ENCODE assay signal across 8 cellular contexts in the genomic region with DNA sequence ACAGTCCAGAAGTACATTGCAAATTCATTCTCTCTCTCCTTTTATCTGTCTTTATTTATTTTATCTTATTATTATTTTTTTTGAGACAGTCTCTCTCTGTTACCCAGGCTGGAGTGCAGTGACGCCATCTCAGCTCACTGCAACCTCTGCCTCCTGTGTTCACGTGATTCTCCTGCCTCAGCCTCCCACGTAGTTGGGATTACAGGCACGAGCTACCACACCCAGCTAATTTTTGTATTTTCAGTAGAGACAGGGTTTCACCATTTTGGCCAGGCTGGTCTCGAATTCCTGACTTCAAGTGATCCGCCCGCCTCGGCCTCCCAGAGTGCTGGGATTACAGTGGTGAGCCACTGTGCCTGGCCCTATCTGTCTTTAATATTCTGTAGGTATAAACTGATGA. TPM values are rescaled to one million over a fixed set of nuclear protein-coding genes. Genes with fewer than 3 reads are reported as not detected.
DNase-seq lines count a peak whose midpoint lies in the region; ATAC-seq, FAIRE-seq and TF ChIP-seq lines count a peak whose summit lies in the region.
"Not testable (repeated sequence)": the region's sequence is repeated elsewhere in the genome, so short reads cannot be mapped to it uniquely, and the experiment has no call there.
"Had no signal": no experiment of that assay in that cellular context is flagged by ENCODE, and none has a peak within 500 bp of the region (broad histone marks: within the 10 kb centered on the region; RNA-seq: fewer than 3 reads in every experiment).

No MANE protein-coding gene starts in this region.

- intact Hi-C loops in PC-9 (cut with micrococcal nuclease; ENCODE audit: unreplicated experiment); aorta (cut with DNase I): not testable (repeated sequence)
- intact Hi-C loops in endothelial cell of umbilical vein (cut with micrococcal nuclease), result loop anchor here (1.0 to 2.0 kb wide), 5 partner anchors 29 to 114 kb away; a partner anchor contains a TSS

- TF ChIP-seq EP300 in A549 (IDR thresholded peaks at IDR 0.05), result not testable (repeated sequence)

- not testable (repeated sequence) for H3K79me2 ChIP-seq in PC-9 (ENCODE audit: low read depth); endothelial cell of umbilical vein (ENCODE audit: control insufficient read depth, insufficient read depth, low read length)

- H3K36me3 ChIP-seq in PC-9 (ENCODE audit: low read depth); WERI-Rb-1; endothelial cell of umbilical vein (ENCODE audit: control insufficient read depth in 2 of 2, extremely low read depth in 1 of 2, insufficient read depth in 2 of 2, low read length in 2 of 2); mesodermal cell (ENCODE audit: control insufficient read depth, insufficient read depth, low read length); aorta (ENCODE audit: control insufficient read depth in 1 of 2, insufficient read depth in 2 of 2, low read length in 1 of 2): not testable (repeated sequence)

- not testable (repeated sequence) for H3K9me2 ChIP-seq in PC-9 (ENCODE audit: insufficient read depth)

- 87% methylated on average over 8 of the region's 8 CpGs for WGBS in A549 (ENCODE audit: missing lambda C conversion rate)
- 87 to 94% methylated on average over 8 of the region's 8 CpGs for WGBS in mesodermal cell (ENCODE audit: insufficient coverage in 2 of 2), 2 experiments
- 96 to 97% methylated on average over 8 of the region's 8 CpGs for WGBS in aorta, 2 donors

- H3K4me3 Mint-ChIP-seq in HFFc6, result not testable (repeated sequence)

- TF ChIP-seq RAD21 in A549 (conservative IDR thresholded peaks at IDR 0.05 in 1 of 2, IDR thresholded peaks at IDR 0.05 in 1 of 2), result not testable (repeated sequence)

- H3K4me1 ChIP-seq in A549 (peaks cover 52% of the 10 kb centered on the region), PC-9 (replicated peaks; ENCODE audit: insufficient read depth) (peaks cover 58% of the 10 kb centered on the region), endothelial cell of umbilical vein (ENCODE audit: control insufficient read depth, extremely low read depth, insufficient read depth, low read length) (peaks cover 20% of the 10 kb centered on the region), mesodermal cell (ENCODE audit: control insufficient read depth, insufficient read depth, low read length, poor library complexity, severe bottlenecking) (peaks cover 11% of the 10 kb centered on the region)
- H3K4me1 ChIP-seq in aorta (ENCODE audit: control insufficient read depth in 1 of 2, insufficient read depth in 2 of 2, low read length in 2 of 2), result not testable (repeated sequence)

- H3K9ac ChIP-seq in endothelial cell of umbilical vein (replicated peaks; ENCODE audit: extremely low read depth, insufficient read depth, low read length), result peak overlapping the region; percentile 12

- not testable (repeated sequence) for H3K9me3 Mint-ChIP-seq in HFFc6

- H3K27me3 ChIP-seq in PC-9 (ENCODE audit: insufficient read depth, low read depth); WERI-Rb-1 (ENCODE audit: insufficient read depth, low read depth, severe bottlenecking); endothelial cell of umbilical vein (ENCODE audit: control insufficient read depth in 2 of 2, insufficient read depth in 2 of 2, low read length in 2 of 2); aorta (ENCODE audit: control insufficient read depth in 1 of 2, insufficient read depth in 2 of 2, low read length in 1 of 2): not testable (repeated sequence)

- TF ChIP-seq POLR2A in A549 (IDR thresholded peaks at IDR 0.05; ENCODE audit: low read length); endothelial cell of umbilical vein (IDR thresholded peaks at IDR 0.05; ENCODE audit: low read depth, low read length): not testable (repeated sequence)

- not testable (repeated sequence) for H3K36me3 Mint-ChIP-seq in HFFc6 (ENCODE audit: low read depth)

- not testable (repeated sequence) for BruUV-seq in PC-9 (replicated peaks; lab: Mats Ljungman, UMichigan); endothelial cell of umbilical vein (replicated peaks; lab: Mats Ljungman, UMichigan)

- H3K4me1 Mint-ChIP-seq in HFFc6 (ENCODE audit: low read depth), result peaks cover 50% of the 10 kb centered on the region

- not testable (repeated sequence) for DNase-seq in A549 (ENCODE audit: low read depth in 1 of 2, low spot score in 1 of 2); HFFc6; PC-9; WERI-Rb-1; endothelial cell of umbilical vein (ENCODE audit: low read depth, low spot score)
- peak; percentile 6 to 35 for DNase-seq in aorta

- H3K27me3 Mint-ChIP-seq in HFFc6 (ENCODE audit: insufficient read depth), result not testable (repeated sequence)

- peaks cover 56% of the 10 kb centered on the region for H3F3A ChIP-seq in PC-9 (ENCODE audit: insufficient read depth, low read depth)

- CTCF ChIA-PET in A549 (lab: Yijun Ruan, JAX), result not testable (repeated sequence)
- CTCF ChIA-PET in PC-9 (lab: Charles Lee), result interaction anchor here (1.0 kb wide), 1 partner anchor 36 kb away, joined by 4 read pairs; no protein-coding TSS in a partner anchor
- CTCF ChIA-PET in endothelial cell of umbilical vein (lab: Charles Lee), result interaction anchor here (0.6 to 2.6 kb wide), 13 partner anchors 10 to 113 kb away, joined by 3 to 15 read pairs (median 4); no protein-coding TSS in a partner anchor

- not testable (repeated sequence) for H3K9me3 ChIP-seq in A549; PC-9 (ENCODE audit: insufficient read depth, low read depth); endothelial cell of umbilical vein (replicated peaks; ENCODE audit: control insufficient read depth, insufficient read depth, low read length); mesodermal cell (ENCODE audit: control insufficient read depth, low read length); aorta (ENCODE audit: control insufficient read depth, low read length)
- H3K9me3 ChIP-seq in WERI-Rb-1 (ENCODE audit: severe bottlenecking), result peaks cover 12% of the 10 kb centered on the region

- POLR2A ChIA-PET in A549 (lab: Yijun Ruan, JAX); PC-9 (lab: Charles Lee; ENCODE audit: unreplicated experiment): not testable (repeated sequence)
- POLR2A ChIA-PET in endothelial cell of umbilical vein (lab: Charles Lee), result interaction anchor here (0.6 to 0.9 kb wide), 3 partner anchors 47 to 98 kb away, joined by 3 to 7 read pairs (median 3); no protein-coding TSS in a partner anchor

- H3K4me3 ChIP-seq in A549; PC-9; WERI-Rb-1 (ENCODE audit: low read depth, low read length); endothelial cell of umbilical vein (replicated peaks in 1 of 3; ENCODE audit: insufficient read depth in 1 of 3, low read depth in 1 of 3, low read length in 3 of 3); mesodermal cell (ENCODE audit: extremely low read depth, insufficient read depth, low read length, poor library complexity, severe bottlenecking); aorta (ENCODE audit: low read length in 2 of 2): not testable (repeated sequence)

- FAIRE-seq in A549 (lab: Jason Lieb, UNC); endothelial cell of umbilical vein (lab: Jason Lieb, UNC): not testable (repeated sequence)

- H3K27ac Mint-ChIP-seq in HFFc6, result peak overlapping the region; percentile 94

- H3K9me1 ChIP-seq in endothelial cell of umbilical vein (replicated peaks; ENCODE audit: control insufficient read depth, extremely low read depth, insufficient read depth, low read length), result not testable (repeated sequence)

- H4K20me1 ChIP-seq in PC-9 (ENCODE audit: insufficient read depth); endothelial cell of umbilical vein (replicated peaks; ENCODE audit: control insufficient read depth, extremely low read depth, insufficient read depth, low read length): not testable (repeated sequence)

- H3K27ac ChIP-seq in A549 (peak overlapping the region; percentile 71 to 83; a peak in 5 of 6 replicates), PC-9 (peak overlapping the region; percentile 91), WERI-Rb-1 (peak overlapping the region; percentile 36), endothelial cell of umbilical vein (ENCODE audit: insufficient read depth, low read depth, low read length) (peak overlapping the region; percentile 85), mesodermal cell (ENCODE audit: low read depth, low read length, severe bottlenecking) (peak overlapping the region; percentile 88)
- H3K27ac ChIP-seq in aorta (ENCODE audit: low read depth in 1 of 2, low read length in 2 of 2), result not testable (repeated sequence)

- H2AFZ ChIP-seq in PC-9, result not testable (repeated sequence)
- peak overlapping the region; percentile 14 for H2AFZ ChIP-seq in endothelial cell of umbilical vein (ENCODE audit: low read depth, low read length)

- TF ChIP-seq CTCF in A549 (IDR thresholded peaks at IDR 0.05); HFFc6 (IDR thresholded peaks at IDR 0.05); PC-9 (conservative IDR thresholded peaks at IDR 0.05); WERI-Rb-1 (IDR thresholded peaks at IDR 0.05; ENCODE audit: low read depth, low read length); endothelial cell of umbilical vein (IDR thresholded peaks at IDR 0.05; ENCODE audit: extremely low read depth in 1 of 2, insufficient read depth in 1 of 2, low read depth in 1 of 2, low read length in 2 of 2): not testable (repeated sequence)

- H3K4me2 ChIP-seq in A549, result peak overlapping the region; percentile 69; the same call in 1 of the 3 replicates
- H3K4me2 ChIP-seq in PC-9, result peak overlapping the region; percentile 47
- H3K4me2 ChIP-seq in endothelial cell of umbilical vein (ENCODE audit: insufficient read depth, low read length), result peak overlapping the region; percentile 39

- ATAC-seq in A549; aorta (ENCODE audit: low FRiP score): not testable (repeated sequence)

- dilution Hi-C loops in endothelial cell of umbilical vein (cut with MboI; ENCODE audit: extremely low pct_ligation_motif_present, low sequenced_read_pairs), result not testable (repeated sequence)

RNA-seq across cellular contexts. Expression of a gene that starts 49.3 kb away (rescaled TPM):
- polyA plus RNA-seq in A549 (2011; rRNA removed) (6.9 and 8.2 TPM in 2 replicates), A549 (2017; fragmentation: RNase III; extraction: RNeasy Plus Mini Kit Qiagen cat#74134 plus additional on column Dnase treatment) (4.0 to 7.1 TPM (median 4.4 TPM) in 3 replicates), endothelial cell of umbilical vein (2.0 and 2.4 TPM in 2 replicates), aorta (1 to 10 TPM in 1 of 2 donors, under 1 TPM in 1; 0.75 to 3.2 TPM)
- polyA plus RNA-seq in A549 (2012; cell fraction: cytosol; rRNA removed), result 7.3 and 11.1 TPM in 2 replicates
- 24.2 and 33.7 TPM in 2 replicates for polyA plus RNA-seq in A549 (2012; cell fraction: nucleus; rRNA removed)
- polyA minus RNA-seq in A549 (2011; rRNA and poly(A)+ RNA removed), result 24.1 and 27.2 TPM in 2 replicates
- total RNA-seq in HFFc6 (2021; fragmentation: NEBNext Ultra II Directional; extraction: Animal tissue kit (Norgen Biotek cat#: 25700)), result 10 to 100 TPM in 4 of 6 experiments, 1 to 10 TPM in 2; 6.3 to 13.2 (median 11.9) TPM
- total RNA-seq in PC-9 (2021) (32.1 and 37.4 TPM in 2 replicates), endothelial cell of umbilical vein (4.4 and 5.4 TPM in 2 replicates), aorta (1 to 10 TPM; 3.3 to 4.9 TPM)
- 1.8 and 2.0 TPM in 2 replicates for polyA plus RNA-seq in endothelial cell of umbilical vein (2011; cell fraction: cytosol; rRNA removed)
- 5.4 and 6.0 TPM in 2 replicates for polyA plus RNA-seq in endothelial cell of umbilical vein (2011; cell fraction: nucleus; rRNA removed)
- polyA plus RNA-seq in endothelial cell of umbilical vein (2012), result 3.8 and 4.0 TPM in 2 replicates
- polyA minus RNA-seq in endothelial cell of umbilical vein, result 7.7 and 8.4 TPM in 2 replicates
- polyA minus RNA-seq in endothelial cell of umbilical vein (2011; cell fraction: cytosol; rRNA and poly(A)+ RNA removed), result 8.7 TPM
- polyA minus RNA-seq in endothelial cell of umbilical vein (2011; cell fraction: nucleus; rRNA and poly(A)+ RNA removed), result 6.5 and 8.6 TPM in 2 replicates
- polyA plus RNA-seq in mesodermal cell (2013, experiment 1 of 2), result 8.8 TPM
- polyA plus RNA-seq in mesodermal cell (2013, experiment 2 of 2), result 7.0 TPM
- total RNA-seq: HT-29 had no signal
